In genomic region chr2:240431663-240432424, GRCh38 we compare ENCODE assay signal across 14 cellular contexts. TPM values are rescaled to one million over a fixed set of nuclear protein-coding genes. Genes with fewer than 3 reads are reported as not detected.
DNase-seq lines count a peak whose midpoint lies in the region; ATAC-seq and TF ChIP-seq lines count a peak whose summit lies in the region.
"Had no signal": no experiment of that assay in that cellular context is flagged by ENCODE, and none has a peak within 500 bp of the region (broad histone marks: within the 10 kb centered on the region; RNA-seq: fewer than 3 reads in every experiment).

No MANE protein-coding gene starts in this region.

- H3K4me1 ChIP-seq in endodermal cell (ENCODE audit: control insufficient read depth, insufficient read depth, low read length) (no peaks in the 10 kb centered on the region), osteoblast (ENCODE audit: insufficient read depth, low read length) (peaks cover 15% of the 10 kb centered on the region)

- H3K4me1 Mint-ChIP-seq in endodermal cell: no peaks in the 10 kb centered on the region

- no peaks in the 10 kb centered on the region for H3K9me3 ChIP-seq in endodermal cell (ENCODE audit: control insufficient read depth, low read length)
- no peaks in the 10 kb centered on the region for H3K9me3 ChIP-seq in osteoblast (ENCODE audit: low read depth, low read length)
- H3K9me3 ChIP-seq: mucosa of descending colon had no signal

- H3K4me3 Mint-ChIP-seq in endodermal cell: no peak overlapping the region
- H3K4me3 Mint-ChIP-seq: B cell, H9 had no signal

- H3K27ac ChIP-seq in endodermal cell (ENCODE audit: low read depth, low read length): no peak overlapping the region
- no peak overlapping the region for H3K27ac ChIP-seq in osteoblast (ENCODE audit: low read depth, low read length)

- no peaks in the 10 kb centered on the region for H3K36me3 Mint-ChIP-seq in endodermal cell (ENCODE audit: low read depth)

- H3K9me3 Mint-ChIP-seq in endodermal cell: peaks cover under 1% of the 10 kb centered on the region

- H3K27ac Mint-ChIP-seq in endodermal cell: no peak overlapping the region
- H3K27ac Mint-ChIP-seq: B cell, H9, progenitor cell of endocrine pancreas had no signal

- peaks cover 5% of the 10 kb centered on the region for H3K79me2 ChIP-seq in osteoblast (ENCODE audit: insufficient read depth, low read length)

- H3K4me2 ChIP-seq in osteoblast (ENCODE audit: insufficient read depth, low read length): no peak overlapping the region

- H3K4me3 ChIP-seq in endodermal cell (ENCODE audit: low read length) (no peak overlapping the region), osteoblast (ENCODE audit: insufficient read depth, low read length) (no peak overlapping the region)
- H3K4me3 ChIP-seq: mucosa of descending colon had no signal

- H3K27me3 ChIP-seq in endodermal cell (ENCODE audit: control insufficient read depth, insufficient read depth, low read length, poor library complexity, severe bottlenecking) (peaks cover 2% of the 10 kb centered on the region), osteoblast (ENCODE audit: insufficient read depth, low read length) (no peaks in the 10 kb centered on the region)

- ATAC-seq in HG03097 (IDR thresholded peaks at IDR 0.05; ENCODE audit: low FRiP score, unreplicated experiment): no peak
- ATAC-seq: mucosa of descending colon had no signal

- peak; percentile 1 for DNase-seq in stimulated activated CD4-positive, alpha-beta T cell treated with anti-CD3 and anti-CD28 coated beads, Interleukin-4, amount 100 ng/mL, for 1 hour
- no peak for DNase-seq in stimulated activated CD4-positive, alpha-beta T cell treated with anti-CD3 and anti-CD28 coated beads, Interleukin-2, amount 100 ng/mL, for 24 hours
- DNase-seq in endodermal cell (peak; percentile 39), osteoblast (ENCODE audit: insufficient read length, low spot score, missing footprints) (peak; percentile 70), NCI-H345 (lab: John Stamatoyannopoulos, UW) (no peak), NCI-H1417 treated with DMSO at 0.1 percent for 48 hours (lab: John Stamatoyannopoulos, UW) (no peak)
- DNase-seq: GDM1, NCI-H2081, NCI-H774 had no signal

- no peak overlapping the region for H3K9ac ChIP-seq in endodermal cell (ENCODE audit: extremely low read depth, low read length, poor library complexity, severe bottlenecking)

- TF ChIP-seq CTCF in endodermal cell (conservative IDR thresholded peaks at IDR 0.05): no peak
- TF ChIP-seq CTCF in osteoblast (IDR thresholded peaks at IDR 0.05; ENCODE audit: extremely low read depth, low read depth, low read length): no peak

- H3K36me3 ChIP-seq in endodermal cell (ENCODE audit: control insufficient read depth, insufficient read depth, low read length) (no peaks in the 10 kb centered on the region), osteoblast (ENCODE audit: insufficient read depth, low read length) (no peaks in the 10 kb centered on the region)

- H3K27me3 Mint-ChIP-seq in endodermal cell (ENCODE audit: insufficient read depth): peaks cover 44% of the 10 kb centered on the region

- 81 to 89% methylated on average over 9 to 12 of the region's 12 CpGs for WGBS in endodermal cell (ENCODE audit: insufficient coverage in 1 of 2, insufficient read length in 1 of 2), 2 experiments

- no peak overlapping the region for H2AFZ ChIP-seq in osteoblast (ENCODE audit: low read length)

- H4K20me1 ChIP-seq in osteoblast (ENCODE audit: insufficient read depth, low read length): peaks cover 2% of the 10 kb centered on the region

RNA-seq across cellular contexts. Expression of gene GPC1, which starts 3.6 kb away (rescaled TPM):
- total RNA-seq in endodermal cell: 10 to 100 TPM; 37.8 to 69.7 TPM
- polyA plus RNA-seq in endodermal cell (2013, experiment 1 of 2): 55.9 TPM
- polyA plus RNA-seq in endodermal cell (2013, experiment 2 of 2): 56.9 TPM
- 44.8 and 54.3 TPM in 2 replicates for total RNA-seq in osteoblast

Comparison
In these comparisons a context has a peak if more than half of its experiments do, and no peak if none do; other contexts are left out.
1. DNase-seq: peak in stimulated activated CD4-positive, alpha-beta T cell treated with anti-CD3 and anti-CD28 coated beads, Interleukin-4, amount 100 ng/mL, for 1 hour (single experiment), endodermal cell (single experiment) and osteoblast (single experiment); none in stimulated activated CD4-positive, alpha-beta T cell treated with anti-CD3 and anti-CD28 coated beads, Interleukin-2, amount 100 ng/mL, for 24 hours (0 of 2), NCI-H345 (single experiment) and NCI-H1417 treated with DMSO at 0.1 percent for 48 hours (single experiment).